In the genomic region with DNA sequence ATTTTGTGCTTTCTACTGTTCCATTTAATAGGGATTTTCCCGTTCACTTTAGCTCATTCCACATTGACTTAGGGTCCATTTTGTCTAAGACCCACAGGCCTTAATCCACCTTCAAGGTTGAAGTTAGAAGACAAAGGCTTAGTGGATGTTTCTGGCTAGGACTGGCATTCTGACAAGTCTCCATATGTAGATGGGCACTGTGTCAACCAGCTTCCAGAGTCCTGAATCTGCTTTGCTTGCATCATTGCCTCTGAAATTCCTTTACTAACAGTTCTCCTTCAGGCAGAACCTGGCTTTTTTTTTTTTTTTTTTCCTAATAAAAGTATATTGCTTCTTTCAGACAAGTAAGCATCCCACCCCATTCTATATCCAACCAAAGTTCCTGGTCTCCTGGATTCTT, we compare ENCODE assay signal across 10 cellular contexts.
DNase-seq lines count a peak whose midpoint lies in the region; FAIRE-seq and TF ChIP-seq lines count a peak whose summit lies in the region.
"Had no signal": no experiment of that assay in that cellular context is flagged by ENCODE, and none has a peak within 500 bp of the region (broad histone marks: within the 10 kb centered on the region; RNA-seq: fewer than 3 reads in every experiment).

No MANE protein-coding gene starts in this region.

- H3K4me3 Mint-ChIP-seq in astrocyte (ENCODE audit: unreplicated experiment): no peak overlapping the region
- H3K4me3 Mint-ChIP-seq in immature natural killer cell: no peak overlapping the region

- H3K9me3 Mint-ChIP-seq in astrocyte (ENCODE audit: unreplicated experiment) (no peaks in the 10 kb centered on the region), immature natural killer cell (no peaks in the 10 kb centered on the region)

- no peaks in the 10 kb centered on the region for H3K27me3 Mint-ChIP-seq in astrocyte (ENCODE audit: low read depth, unreplicated experiment)
- H3K27me3 Mint-ChIP-seq in immature natural killer cell (ENCODE audit: low read depth in 3 of 3): peaks cover 0 to 2% (median 0%) of the 10 kb centered on the region in 3 donors

- no peaks in the 10 kb centered on the region for H3K36me3 ChIP-seq in ACC112 (ENCODE audit: insufficient read depth, low read length)
- H3K36me3 ChIP-seq in astrocyte (ENCODE audit: insufficient read depth, low read length): no peaks in the 10 kb centered on the region

- H3K4me2 ChIP-seq in astrocyte (ENCODE audit: low read length): peak overlapping the region; percentile 64

- no peaks in the 10 kb centered on the region for H3K79me2 ChIP-seq in ACC112 (ENCODE audit: control insufficient read depth, insufficient read depth, low read length, unreplicated experiment)
- no peaks in the 10 kb centered on the region for H3K79me2 ChIP-seq in astrocyte (ENCODE audit: insufficient read depth, low read length)

- no peak for FAIRE-seq in astrocyte (lab: Jason Lieb, UNC)

- H3K4me3 ChIP-seq in ACC112 (ENCODE audit: low read depth, low read length): 0 out of 2 replicates have a peak overlapping the region, but pooled peaks have one; percentile 17
- H3K4me3 ChIP-seq in astrocyte (ENCODE audit: insufficient read depth, low read depth, low read length): no peak overlapping the region

- H4K20me1 ChIP-seq in astrocyte (ENCODE audit: insufficient read depth, low read length): no peaks in the 10 kb centered on the region

- no peak for TF ChIP-seq CTCF in astrocyte (IDR thresholded peaks at IDR 0.05; ENCODE audit: insufficient read depth, low read depth, low read length)

- H3K27ac Mint-ChIP-seq in astrocyte (ENCODE audit: unreplicated experiment) (peak overlapping the region; percentile 94), immature natural killer cell (no peak overlapping the region)

- H3K4me1 ChIP-seq in ACC112 (ENCODE audit: control insufficient read depth, insufficient read depth, low read length, unreplicated experiment): peaks cover 9% of the 10 kb centered on the region
- peaks cover 17% of the 10 kb centered on the region for H3K4me1 ChIP-seq in astrocyte (ENCODE audit: insufficient read depth, low read length)

- H3K27ac ChIP-seq in ACC112 (ENCODE audit: low read depth, low read length) (no peak overlapping the region), astrocyte (ENCODE audit: low read depth, low read length) (no peak overlapping the region), layer of hippocampus (ENCODE audit: low read depth, low read length) (peak overlapping the region; percentile 5)

- H3K4me1 Mint-ChIP-seq in astrocyte (ENCODE audit: low read depth, unreplicated experiment) (peaks cover 8% of the 10 kb centered on the region), immature natural killer cell (peaks cover 11 to 27% of the 10 kb centered on the region in 2 donors)

- H3K9ac ChIP-seq in astrocyte (ENCODE audit: low read length): peak overlapping the region; percentile 2

- H3K27me3 ChIP-seq in ACC112 (ENCODE audit: insufficient read depth, low read length) (peaks cover 4% of the 10 kb centered on the region; the same call in 1 of the 2 replicates), astrocyte (ENCODE audit: insufficient read depth, low read length) (no peaks in the 10 kb centered on the region), layer of hippocampus (ENCODE audit: control insufficient read depth, insufficient read depth, low read length) (no peaks in the 10 kb centered on the region)

- peaks cover 4% of the 10 kb centered on the region for H3K36me3 Mint-ChIP-seq in astrocyte (ENCODE audit: low read depth, unreplicated experiment)
- H3K36me3 Mint-ChIP-seq in immature natural killer cell: no peaks in the 10 kb centered on the region

- peak overlapping the region; percentile 16 for H2AFZ ChIP-seq in ACC112 (ENCODE audit: low read length, unreplicated experiment)
- no peak overlapping the region for H2AFZ ChIP-seq in astrocyte (ENCODE audit: low read depth, low read length)

- DNase-seq in GM04503 (ENCODE audit: low read depth): peak; percentile 21
- peak; percentile 74 for DNase-seq in astrocyte (ENCODE audit: low read depth)
- DNase-seq in LoVo (ENCODE audit: low spot score): no peak
- no peak for DNase-seq in NCI-H128 (lab: John Stamatoyannopoulos, UW; ENCODE audit: unreplicated experiment)
- DNase-seq in immature natural killer cell: no peak
- no peak for DNase-seq in NCI-H345 (lab: John Stamatoyannopoulos, UW)
- DNase-seq: NCI-H1930; stimulated activated CD4-positive, alpha-beta T cell treated with anti-CD3 and anti-CD28 coated beads, Interleukin-2, amount 100 ng/mL, for 48 hours had no signal

- H3K9me3 ChIP-seq in astrocyte (ENCODE audit: insufficient read depth, low read depth, low read length): no peaks in the 10 kb centered on the region

Comparison
In these comparisons a context has a peak if more than half of its experiments do, and no peak if none do; other contexts are left out.
1. DNase-seq: peak in GM04503 (single experiment) and astrocyte (single experiment); none in LoVo (single experiment), NCI-H128 (single experiment), immature natural killer cell (0 of 3) and NCI-H345 (single experiment).